ENCODE assay signal across 8 cellular contexts in the genomic region with DNA sequence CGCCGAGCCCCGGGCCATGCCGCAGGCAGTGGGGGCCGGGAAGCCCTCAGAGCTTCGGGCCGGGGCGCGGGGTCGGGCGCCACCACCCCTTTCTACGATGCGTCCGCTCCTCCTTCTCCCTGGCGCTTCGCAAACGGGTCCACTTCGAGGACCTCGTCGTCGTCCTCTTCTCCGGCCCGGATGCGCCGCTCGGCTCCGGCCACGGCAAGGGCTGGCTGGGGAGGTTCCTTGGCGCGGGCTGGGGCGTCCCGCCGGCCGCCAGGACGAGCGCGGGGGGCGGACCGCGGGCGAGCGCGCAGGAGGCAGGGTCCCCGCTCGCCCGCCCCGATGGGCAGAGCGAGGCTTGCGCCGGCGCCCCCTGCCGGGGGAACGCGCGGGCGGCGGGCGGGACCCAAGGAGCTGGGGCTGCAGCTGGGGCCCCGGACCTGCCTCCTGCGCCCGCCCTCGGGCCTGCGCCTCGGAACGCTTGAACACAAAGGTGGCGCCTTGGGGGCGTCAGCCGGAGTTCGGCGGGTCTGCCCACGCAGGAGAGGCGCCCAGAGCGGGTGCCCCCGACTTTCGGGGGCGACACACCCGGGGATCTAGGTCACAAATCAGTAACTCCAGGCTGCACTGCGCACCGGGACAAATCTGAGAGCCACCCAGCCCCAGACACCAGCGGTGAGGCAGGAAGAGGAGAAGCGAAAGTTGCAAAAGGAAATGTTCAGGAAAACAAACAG. TPM values are rescaled to one million over a fixed set of nuclear protein-coding genes. Genes with fewer than 3 reads are reported as not detected.
DNase-seq lines count a peak whose midpoint lies in the region; ATAC-seq and TF ChIP-seq lines count a peak whose summit lies in the region.

A gene (minus strand): TSS at position 283 of the 719 bp plus-strand sequence.

- H3K36me3 ChIP-seq in GM06990 (ENCODE audit: control insufficient read depth, insufficient read depth, low read length) (no peaks in the 10 kb centered on the region), kidney epithelial cell (ENCODE audit: control insufficient read depth, insufficient read depth, low read length) (no peaks in the 10 kb centered on the region)

- H3K27me3 ChIP-seq in GM06990 (replicated peaks; ENCODE audit: control insufficient read depth, insufficient read depth, low read length) (no peaks in the 10 kb centered on the region; the same call in 1 of the 2 replicates), kidney epithelial cell (ENCODE audit: control insufficient read depth, insufficient read depth, low read length) (peaks cover 33% of the 10 kb centered on the region)

- H3K4me3 ChIP-seq in GM06990 (replicated peaks; ENCODE audit: low read depth, low read length): peak within 1 kb of the TSS; percentile 42
- H3K4me3 ChIP-seq in kidney epithelial cell (ENCODE audit: low read depth, low read length): peak within 1 kb of the TSS; percentile 42

- H3K27ac ChIP-seq in caudate nucleus (ENCODE audit: low read depth, low read length): peak within 1 kb of the TSS; percentile 22

- TF ChIP-seq CTCF in GM06990 (IDR thresholded peaks at IDR 0.05; ENCODE audit: insufficient read depth, low read length, poor library complexity, severe bottlenecking) (no peak), kidney epithelial cell (IDR thresholded peaks at IDR 0.05; ENCODE audit: insufficient read depth, low read length, poor library complexity, severe bottlenecking) (no peak)

- DNase-seq in GM06990 (ENCODE audit: extremely low read depth, insufficient read length) (peak; percentile 58), SW480 (ENCODE audit: low spot score) (peak; percentile 53), caudate nucleus (lab: John Stamatoyannopoulos, UW) (peak in 9 of 61 donors; percentile 4 to 24 (median 8)), kidney epithelial cell (ENCODE audit: low read depth) (no peak), T1000 (lab: John Stamatoyannopoulos, UW) (no peak)
- peak; percentile 44 to 60 for DNase-seq in stimulated activated CD4-positive, alpha-beta T cell treated with anti-CD3 and anti-CD28 coated beads, Interleukin-2, amount 100 ng/mL, for 48 hours

- ATAC-seq in HG03280 (IDR thresholded peaks at IDR 0.05; ENCODE audit: unreplicated experiment) (peak; percentile 55), HG02588 (IDR thresholded peaks at IDR 0.05; ENCODE audit: unreplicated experiment) (no peak)

RNA-seq across cellular contexts. Expression of the gene that starts here (rescaled TPM):
- total RNA-seq in kidney epithelial cell: 1.2 and 2.9 TPM in 2 replicates

Comparison
In these comparisons a context has a peak if more than half of its experiments do, and no peak if none do; other contexts are left out.
1. DNase-seq: peak in GM06990 (single experiment), SW480 (single experiment) and stimulated activated CD4-positive, alpha-beta T cell treated with anti-CD3 and anti-CD28 coated beads, Interleukin-2, amount 100 ng/mL, for 48 hours (2 of 2); none in kidney epithelial cell (single experiment) and T1000 (single experiment).